In genomic region chr2:166726525-166726924, GRCh38 we compare ENCODE assay signal across 30 cellular contexts.
DNase-seq lines count a peak whose midpoint lies in the region; ATAC-seq and TF ChIP-seq lines count a peak whose summit lies in the region.
"Had no signal": no experiment of that assay in that cellular context is flagged by ENCODE, and none has a peak within 500 bp of the region (broad histone marks: within the 10 kb centered on the region; RNA-seq: fewer than 3 reads in every experiment).

No MANE protein-coding gene starts in this region.

- no peak overlapping the region for H3K4me3 Mint-ChIP-seq in dendritic cell treated with granulocyte-macrophage colony-stimulating factor and Interleukin-4, amounts not matched to agents 40 ng/mL and 50 ng/mL, for 4 days
- H3K4me3 Mint-ChIP-seq in stimulated activated effector memory CD8-positive, alpha-beta T cell treated with anti-CD3 and anti-CD28 coated beads, Interleukin-12 subunit alpha, Interleukin-12 subunit beta, amount 100 ng/mL, for 72 hours, result no peak overlapping the region
- no peak overlapping the region for H3K4me3 Mint-ChIP-seq in endodermal cell
- H3K4me3 Mint-ChIP-seq: activated T-cell treated with anti-CD3 and anti-CD28 coated beads, Interleukin-2, amount 50 U/mL, for 72 hours; CD8-positive, alpha-beta T cell; effector memory CD8-positive, alpha-beta T cell had no signal

- no peak overlapping the region for H3K4me3 ChIP-seq in MG63
- no peak overlapping the region for H3K4me3 ChIP-seq in endodermal cell (ENCODE audit: low read length)
- H3K4me3 ChIP-seq: PC-9, sigmoid colon, transverse colon had no signal

- no peak overlapping the region for H3K9ac ChIP-seq in endodermal cell (ENCODE audit: extremely low read depth, low read length, poor library complexity, severe bottlenecking)
- H3K9ac ChIP-seq: parathyroid adenoma had no signal

- intact Hi-C loops in dendritic cell treated with granulocyte-macrophage colony-stimulating factor and Interleukin-4, amounts not matched to agents 40 ng/mL and 50 ng/mL, for 4 days (cut with micrococcal nuclease), result no loop called here

- DNase-seq in MG63 (no peak), endodermal cell (no peak)
- DNase-seq in stimulated activated effector memory CD8-positive, alpha-beta T cell treated with anti-CD3 and anti-CD28 coated beads, Interleukin-12 subunit alpha, Interleukin-12 subunit beta, amount 100 ng/mL, for 72 hours (ENCODE audit: low spot score in 2 of 2), result no peak
- no peak for DNase-seq in activated T-cell treated with anti-CD3 and anti-CD28 coated beads, Interleukin-2, amount 50 U/mL, for 1 hour
- DNase-seq: activated CD4-positive, alpha-beta T cell treated with anti-CD3 and anti-CD28 coated beads, Interleukin-2, amount 50 U/mL, for 48 hours; activated CD4-positive, CD25-positive, alpha-beta regulatory T cell treated with anti-CD3 and anti-CD28 coated beads, Interleukin-2, amount 50 U/mL, for 72 hours; activated naive CD4-positive, alpha-beta T cell treated with Interleukin-2 at 50 U/mL for 16 hours; activated T-cell treated with anti-CD3 and anti-CD28 coated beads, Interleukin-2, amount 50 U/mL, for 72 hours; AML-193; caudate nucleus; CD8-positive, alpha-beta T cell; cortex of kidney; effector memory CD8-positive, alpha-beta T cell; left ventricle myocardium superior; NCI-H1436; NCI-H2081 treated with DMSO at 0.1 percent for 48 hours; NCI-H226; NCI-H526 treated with DMSO at 0.1 percent for 48 hours; NK-92 treated with Interleukin-12 subunit alpha and Interleukin-12 subunit beta, amount 100 ng/mL, for 24 hours; PC-9; sigmoid colon; stimulated activated CD4-positive, alpha-beta T cell treated with anti-CD3 and anti-CD28 coated beads, Interleukin-4, amount 100 ng/mL, for 24 hours; T-helper 2 cell; transverse colon had no signal

- ATAC-seq in GM18511 (IDR thresholded peaks at IDR 0.05; ENCODE audit: unreplicated experiment) (peak; percentile 4), GM21825 (IDR thresholded peaks at IDR 0.05; ENCODE audit: unreplicated experiment) (peak; percentile 3), HG03139 (IDR thresholded peaks at IDR 0.05; ENCODE audit: unreplicated experiment) (peak; percentile 11)
- no peak for ATAC-seq in stimulated activated effector memory CD8-positive, alpha-beta T cell treated with anti-CD3 and anti-CD28 coated beads, Interleukin-12 subunit alpha, Interleukin-12 subunit beta, amount 100 ng/mL, for 72 hours
- ATAC-seq: activated T-cell treated with anti-CD3 and anti-CD28 coated beads, Interleukin-2, amount 50 U/mL, for 72 hours; CD8-positive, alpha-beta T cell; effector memory CD8-positive, alpha-beta T cell; left ventricle myocardium superior; Right ventricle myocardium inferior had no signal

- H3K9me3 ChIP-seq in MG63 (0 out of 2 replicates have a peak, but pooled peaks cover 2% of the 10 kb centered on the region), endodermal cell (ENCODE audit: control insufficient read depth, low read length) (no peaks in the 10 kb centered on the region)
- H3K9me3 ChIP-seq: sigmoid colon, transverse colon had no signal

- H3K27me3 ChIP-seq in MG63 (no peaks in the 10 kb centered on the region), endodermal cell (ENCODE audit: control insufficient read depth, insufficient read depth, low read length, poor library complexity, severe bottlenecking) (no peaks in the 10 kb centered on the region)
- H3K27me3 ChIP-seq: sigmoid colon, transverse colon had no signal

- no peak for TF ChIP-seq CTCF in endodermal cell (conservative IDR thresholded peaks at IDR 0.05)

- H3K36me3 ChIP-seq in MG63, result no peaks in the 10 kb centered on the region
- no peaks in the 10 kb centered on the region for H3K36me3 ChIP-seq in endodermal cell (ENCODE audit: control insufficient read depth, insufficient read depth, low read length)
- H3K36me3 ChIP-seq: sigmoid colon, transverse colon had no signal

- H3K36me3 Mint-ChIP-seq in dendritic cell treated with granulocyte-macrophage colony-stimulating factor and Interleukin-4, amounts not matched to agents 40 ng/mL and 50 ng/mL, for 4 days (ENCODE audit: low read depth), result no peaks in the 10 kb centered on the region
- no peaks in the 10 kb centered on the region for H3K36me3 Mint-ChIP-seq in stimulated activated effector memory CD8-positive, alpha-beta T cell treated with anti-CD3 and anti-CD28 coated beads, Interleukin-12 subunit alpha, Interleukin-12 subunit beta, amount 100 ng/mL, for 72 hours
- H3K36me3 Mint-ChIP-seq in endodermal cell (ENCODE audit: low read depth), result no peaks in the 10 kb centered on the region
- H3K36me3 Mint-ChIP-seq: CD8-positive, alpha-beta T cell had no signal

- peaks cover 16% of the 10 kb centered on the region for H3K4me1 Mint-ChIP-seq in dendritic cell treated with granulocyte-macrophage colony-stimulating factor and Interleukin-4, amounts not matched to agents 40 ng/mL and 50 ng/mL, for 4 days (ENCODE audit: low read depth)
- no peaks in the 10 kb centered on the region for H3K4me1 Mint-ChIP-seq in stimulated activated effector memory CD8-positive, alpha-beta T cell treated with anti-CD3 and anti-CD28 coated beads, Interleukin-12 subunit alpha, Interleukin-12 subunit beta, amount 100 ng/mL, for 72 hours
- H3K4me1 Mint-ChIP-seq in endodermal cell, result no peaks in the 10 kb centered on the region

- no peaks in the 10 kb centered on the region for H3K27me3 Mint-ChIP-seq in dendritic cell treated with granulocyte-macrophage colony-stimulating factor and Interleukin-4, amounts not matched to agents 40 ng/mL and 50 ng/mL, for 4 days
- no peaks in the 10 kb centered on the region for H3K27me3 Mint-ChIP-seq in endodermal cell (ENCODE audit: insufficient read depth)
- H3K27me3 Mint-ChIP-seq: effector memory CD8-positive, alpha-beta T cell had no signal

- 91 to 100% methylated on average over 1 of the region's 1 CpG for WGBS in endodermal cell (ENCODE audit: insufficient coverage in 1 of 2, insufficient read length in 1 of 2), 2 experiments

- no peak overlapping the region for H3K27ac ChIP-seq in endodermal cell (ENCODE audit: low read depth, low read length)
- H3K27ac ChIP-seq: parathyroid adenoma, PC-9, sigmoid colon, transverse colon had no signal

- H3K9me3 Mint-ChIP-seq in dendritic cell treated with granulocyte-macrophage colony-stimulating factor and Interleukin-4, amounts not matched to agents 40 ng/mL and 50 ng/mL, for 4 days, result peaks cover 51% of the 10 kb centered on the region
- H3K9me3 Mint-ChIP-seq in stimulated activated effector memory CD8-positive, alpha-beta T cell treated with anti-CD3 and anti-CD28 coated beads, Interleukin-12 subunit alpha, Interleukin-12 subunit beta, amount 100 ng/mL, for 72 hours, result peaks cover 16% of the 10 kb centered on the region
- H3K9me3 Mint-ChIP-seq in endodermal cell, result peaks cover 22% of the 10 kb centered on the region

- H3K4me1 ChIP-seq in endodermal cell (ENCODE audit: control insufficient read depth, insufficient read depth, low read length), result no peaks in the 10 kb centered on the region
- H3K4me1 ChIP-seq: parathyroid adenoma, sigmoid colon, transverse colon had no signal

- peak overlapping the region; percentile 33 for H3K27ac Mint-ChIP-seq in dendritic cell treated with granulocyte-macrophage colony-stimulating factor and Interleukin-4, amounts not matched to agents 40 ng/mL and 50 ng/mL, for 4 days
- no peak overlapping the region for H3K27ac Mint-ChIP-seq in stimulated activated effector memory CD8-positive, alpha-beta T cell treated with anti-CD3 and anti-CD28 coated beads, Interleukin-12 subunit alpha, Interleukin-12 subunit beta, amount 100 ng/mL, for 72 hours
- no peak overlapping the region for H3K27ac Mint-ChIP-seq in endodermal cell
- H3K27ac Mint-ChIP-seq: activated T-cell treated with anti-CD3 and anti-CD28 coated beads, Interleukin-2, amount 50 U/mL, for 72 hours; CD8-positive, alpha-beta T cell; effector memory CD8-positive, alpha-beta T cell had no signal
